21 cellular contexts compared by ENCODE assay signal in genomic region chr3:116048991-116049390, GRCh38.
"Had no signal": no experiment of that assay in that cellular context is flagged by ENCODE, and none has a peak within 500 bp of the region (broad histone marks: within the 10 kb centered on the region; RNA-seq: fewer than 3 reads in every experiment).

No MANE protein-coding gene starts in this region.

- H2AFZ ChIP-seq: parathyroid adenoma had no signal

- H3K9me3 ChIP-seq: gastrocnemius medialis, left lung, mucosa of descending colon, neutrophil, right lobe of liver, thoracic aorta, tibial nerve, upper lobe of left lung had no signal

- H3K4me1 ChIP-seq: gastrocnemius medialis, left lung, parathyroid adenoma, right lobe of liver, tibial nerve, upper lobe of left lung had no signal

- H3K36me3 ChIP-seq: gastrocnemius medialis, left lung, neutrophil, right lobe of liver, thoracic aorta, tibial nerve, upper lobe of left lung had no signal

- H3K27me3 ChIP-seq: gastrocnemius medialis, left lung, neutrophil, right lobe of liver, tibial nerve, upper lobe of left lung had no signal

- DNase-seq: effector CD8-positive, alpha-beta T cell; endodermal cell; foreskin fibroblast; gastrocnemius medialis; head of caudate nucleus; kidney; left lung; mesenchymal stem cell; mucosa of descending colon; naive B cell; right lobe of liver; small intestine; stimulated activated CD4-positive, alpha-beta T cell treated with anti-CD3 and anti-CD28 coated beads, Interleukin-15, amount 100 ng/mL, for 24 hours; stimulated activated CD4-positive, alpha-beta T cell treated with anti-CD3 and anti-CD28 coated beads, Interleukin-2, amount 100 ng/mL, for 48 hours; stimulated activated naive B cell treated with anti-CD40 and anti-IgM and Interleukin-4, amounts not matched to agents 10 μg/mL and 1 μg/mL and 100 μg/mL, for 72 hours; upper lobe of left lung had no signal

- H3K79me2 ChIP-seq: parathyroid adenoma had no signal

- H3K27ac ChIP-seq: epithelial cell of prostate, gastrocnemius medialis, left lung, neutrophil, parathyroid adenoma, right lobe of liver, thoracic aorta, tibial nerve, upper lobe of left lung had no signal

- H3K4me3 ChIP-seq: gastrocnemius medialis, left lung, mucosa of descending colon, right lobe of liver, thoracic aorta, tibial nerve, upper lobe of left lung had no signal
